ENCODE assay signal across 20 cellular contexts in the genomic region with DNA sequence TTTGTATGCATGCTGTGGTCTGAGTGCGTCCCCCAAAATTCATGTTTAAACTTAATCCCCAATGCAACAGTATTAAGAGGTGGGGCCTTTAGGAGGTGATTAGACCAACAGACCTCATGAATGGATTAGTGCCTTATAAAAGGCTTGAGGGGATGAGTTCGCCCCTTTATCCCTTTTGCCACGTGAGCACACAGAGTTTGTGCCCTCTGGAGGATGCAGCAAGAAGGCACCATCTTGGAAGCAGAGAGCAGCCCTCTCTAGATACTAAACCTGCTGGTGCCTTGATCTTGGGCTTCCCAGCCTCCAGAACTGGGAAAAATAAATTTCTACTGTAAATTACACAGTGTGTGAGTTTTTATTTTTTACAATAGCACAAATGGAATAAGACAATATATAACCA.
A peak's percentile ranks its signal among the peaks of the same experiment; 100 is the strongest.
DNase-seq lines count a peak whose midpoint lies in the region; ATAC-seq and TF ChIP-seq lines count a peak whose summit lies in the region.
"Had no signal": no experiment of that assay in that cellular context is flagged by ENCODE, and none has a peak within 500 bp of the region (broad histone marks: within the 10 kb centered on the region; RNA-seq: fewer than 3 reads in every experiment).

No MANE protein-coding gene starts in this region.

- no peak overlapping the region for H3K18ac ChIP-seq in mesenchymal stem cell (ENCODE audit: low read depth in 1 of 2, low read length in 2 of 2)

- H3K4me1 ChIP-seq in DND-41 (ENCODE audit: insufficient read depth, low read length) (no peaks in the 10 kb centered on the region), mesenchymal stem cell (ENCODE audit: control insufficient read depth, insufficient read depth, low read depth, low read length) (peaks cover 7% of the 10 kb centered on the region), psoas muscle (no peaks in the 10 kb centered on the region)
- H3K4me1 ChIP-seq: BLaER1 had no signal

- no peak overlapping the region for H2BK5ac ChIP-seq in mesenchymal stem cell (ENCODE audit: low read depth, low read length, poor library complexity, severe bottlenecking)

- POLR2A ChIA-PET in WTC11 (lab: Charles Lee): no interaction called here

- no peak overlapping the region for H2AFZ ChIP-seq in DND-41 (ENCODE audit: low read depth, low read length)
- H2AFZ ChIP-seq in mesenchymal stem cell (ENCODE audit: low read depth, low read length): no peak overlapping the region

- no peak overlapping the region for H4K8ac ChIP-seq in mesenchymal stem cell (ENCODE audit: low read length)

- no peaks in the 10 kb centered on the region for H4K20me1 ChIP-seq in DND-41 (ENCODE audit: insufficient read depth, low read length)
- H4K20me1 ChIP-seq: BLaER1 had no signal

- no peaks in the 10 kb centered on the region for H3K79me1 ChIP-seq in mesenchymal stem cell (replicated peaks; ENCODE audit: low read length, poor library complexity, severe bottlenecking)

- peak overlapping the region; percentile 51 for H2AK5ac ChIP-seq in mesenchymal stem cell (ENCODE audit: low read length, severe bottlenecking)

- intact Hi-C loops in psoas muscle (cut with DNase I): no loop called here

- H3K4ac ChIP-seq in mesenchymal stem cell (ENCODE audit: low read depth in 1 of 2, low read length in 2 of 2): no peak overlapping the region

- no peaks in the 10 kb centered on the region for H3K36me3 Mint-ChIP-seq in WTC11

- H3K9me3 ChIP-seq in DND-41 (ENCODE audit: insufficient read depth, low read length, severe bottlenecking) (no peaks in the 10 kb centered on the region), mesenchymal stem cell (ENCODE audit: control insufficient read depth, low read length) (no peaks in the 10 kb centered on the region), psoas muscle (no peaks in the 10 kb centered on the region)
- H3K9me3 ChIP-seq: BLaER1, Caco-2, SJSA1 had no signal

- H3K79me2 ChIP-seq in DND-41 (ENCODE audit: insufficient read depth, low read length): no peaks in the 10 kb centered on the region

- no peak overlapping the region for H3K4me2 ChIP-seq in DND-41 (ENCODE audit: insufficient read depth, low read length)
- H3K4me2 ChIP-seq in mesenchymal stem cell (ENCODE audit: low read length, poor library complexity, severe bottlenecking): no peak overlapping the region
- H3K4me2 ChIP-seq: BLaER1, KMS-11 had no signal

- peaks cover 5% of the 10 kb centered on the region; the same call in 1 of the 2 replicates for H3K9me3 Mint-ChIP-seq in WTC11
- H3K9me3 Mint-ChIP-seq: CD4-positive, alpha-beta T cell had no signal

- no peak overlapping the region for H3K4me3 Mint-ChIP-seq in WTC11
- H3K4me3 Mint-ChIP-seq: CD4-positive, alpha-beta T cell had no signal

- H3K4me3 ChIP-seq in DND-41 (ENCODE audit: low read depth in 1 of 2, low read length in 2 of 2): no peak overlapping the region
- no peak overlapping the region for H3K4me3 ChIP-seq in HFF-Myc (replicated peaks; ENCODE audit: low read depth, low read length)
- no peak overlapping the region for H3K4me3 ChIP-seq in mesenchymal stem cell (ENCODE audit: insufficient read depth in 1 of 2, low read depth in 1 of 2, low read length in 2 of 2)
- no peak overlapping the region for H3K4me3 ChIP-seq in psoas muscle
- H3K4me3 ChIP-seq: BLaER1, SJSA1 had no signal

- H3K27me3 ChIP-seq in DND-41 (ENCODE audit: insufficient read depth, low read length, poor library complexity): no peaks in the 10 kb centered on the region
- H3K27me3 ChIP-seq in mesenchymal stem cell (ENCODE audit: control insufficient read depth in 1 of 2, insufficient read depth in 1 of 2, low read length in 2 of 2): no peaks in the 10 kb centered on the region
- H3K27me3 ChIP-seq in psoas muscle (ENCODE audit: insufficient read depth in 3 of 3, low read length in 2 of 3): no peaks in the 10 kb centered on the region
- H3K27me3 ChIP-seq: BLaER1, SJSA1 had no signal

- no peak overlapping the region for H2BK120ac ChIP-seq in mesenchymal stem cell (ENCODE audit: low read depth, low read length)

- H3K14ac ChIP-seq in mesenchymal stem cell (ENCODE audit: low read length in 2 of 2): no peak overlapping the region

- no peak overlapping the region for H3K27ac Mint-ChIP-seq in WTC11
- H3K27ac Mint-ChIP-seq: CD4-positive, alpha-beta T cell had no signal

- no peak for DNase-seq in DND-41
- DNase-seq in HFF-Myc (ENCODE audit: extremely low read depth, low read depth): no peak
- no peak for DNase-seq in WTC11 (ENCODE audit: low spot score)
- no peak for DNase-seq in mesenchymal stem cell
- DNase-seq in psoas muscle: no peak
- DNase-seq in NCI-H345 treated with DMSO at 0.1 percent for 48 hours (lab: John Stamatoyannopoulos, UW; ENCODE audit: unreplicated experiment): no peak
- DNase-seq in A172 (ENCODE audit: low spot score): no peak
- DNase-seq in activated CD8-positive, alpha-beta memory T cell treated with anti-CD3 and anti-CD28 coated beads for 24 hours: no peak
- DNase-seq: Caco-2; CD4-positive, alpha-beta T cell; H7; IMR-90; NCI-H1105 treated with DMSO at 0.1 percent for 48 hours; NCI-H1694; NCI-H446 treated with DMSO at 0.1 percent for 48 hours; NCI-H69 had no signal

- no peaks in the 10 kb centered on the region for H3K27me3 Mint-ChIP-seq in WTC11 (ENCODE audit: low read depth)
- H3K27me3 Mint-ChIP-seq: CD4-positive, alpha-beta T cell had no signal

- H3K9ac ChIP-seq in DND-41 (ENCODE audit: low read depth, low read length): no peak overlapping the region
- no peak overlapping the region for H3K9ac ChIP-seq in mesenchymal stem cell (ENCODE audit: low read length)
- H3K9ac ChIP-seq: BLaER1, KMS-11 had no signal

- peak; percentile 17 for TF ChIP-seq CTCF in DND-41 (IDR thresholded peaks at IDR 0.05; ENCODE audit: borderline replicate concordance, extremely low read depth, low read length, poor library complexity, severe bottlenecking)
- peak; percentile 5 for TF ChIP-seq CTCF in HFF-Myc (IDR thresholded peaks at IDR 0.05; ENCODE audit: low read depth, low read length, missing control alignments)
- no peak for TF ChIP-seq CTCF in WTC11 (IDR thresholded peaks at IDR 0.05)
- TF ChIP-seq CTCF in psoas muscle (IDR thresholded peaks at IDR 0.05): no peak

- H2BK12ac ChIP-seq in mesenchymal stem cell (ENCODE audit: low read length in 2 of 2): no peak overlapping the region

- H4K91ac ChIP-seq in mesenchymal stem cell (ENCODE audit: low read length): no peak overlapping the region

- H3K27ac ChIP-seq in DND-41 (ENCODE audit: low read length) (no peak overlapping the region), mesenchymal stem cell (ENCODE audit: low read length, poor library complexity, severe bottlenecking) (no peak overlapping the region), psoas muscle (no peak overlapping the region)
- H3K27ac ChIP-seq: BLaER1, KMS-11, SJSA1 had no signal

- no peak overlapping the region for H3K23ac ChIP-seq in mesenchymal stem cell (ENCODE audit: low read length in 2 of 2)

- H3K36me3 ChIP-seq in DND-41 (ENCODE audit: insufficient read depth, low read length): no peaks in the 10 kb centered on the region
- H3K36me3 ChIP-seq in mesenchymal stem cell (ENCODE audit: control insufficient read depth in 1 of 2, insufficient read depth in 2 of 2, low read depth in 1 of 2, low read length in 2 of 2): no peaks in the 10 kb centered on the region
- H3K36me3 ChIP-seq in psoas muscle (ENCODE audit: insufficient read depth in 1 of 2, low read depth in 1 of 2): no peaks in the 10 kb centered on the region
- H3K36me3 ChIP-seq: BLaER1, SJSA1 had no signal

- ATAC-seq in DND-41 (ENCODE audit: insufficient read depth, low read depth): no peak
- ATAC-seq in WTC11: peak; percentile 39; the same call in 1 of the 2 replicates
- ATAC-seq in psoas muscle: no peak
- ATAC-seq: Right ventricle myocardium inferior had no signal

- no peak overlapping the region for H2BK15ac ChIP-seq in mesenchymal stem cell (ENCODE audit: low read depth, poor library complexity, severe bottlenecking)

- 83% methylated on average over 2 of the region's 3 CpGs for WGBS in mesenchymal stem cell
- 86 to 93% (median 91%) methylated on average over 3 of the region's 3 CpGs for WGBS in psoas muscle, 3 donors

- CTCF ChIA-PET in WTC11 (lab: Charles Lee): no interaction called here

- peaks cover 15% of the 10 kb centered on the region for H3K4me1 Mint-ChIP-seq in WTC11

TF ChIP-seq in WTC11, 78 proteins besides CTCF, POLR2A, EP300 and RAD21 (continues in another document):
- TF ChIP-seq CBFB (CRISPR knock-in tag; IDR thresholded peaks at IDR 0.05; ENCODE audit: low read depth) (no peak), CREB1 (CRISPR knock-in tag; IDR thresholded peaks at IDR 0.05) (no peak), FOXJ3 (CRISPR knock-in tag; IDR thresholded peaks at IDR 0.05; ENCODE audit: borderline replicate concordance) (no peak), GRHL2 (CRISPR knock-in tag; IDR thresholded peaks at IDR 0.05; ENCODE audit: insufficient replicate concordance, severe bottlenecking) (no peak), ATF3 (CRISPR knock-in tag; conservative IDR thresholded peaks at IDR 0.05) (no peak), AFF4 (CRISPR knock-in tag; IDR thresholded peaks at IDR 0.05; ENCODE audit: borderline replicate concordance) (no peak)

Comparison
In these comparisons a context has a peak if more than half of its experiments do, and no peak if none do; other contexts are left out.
1. CTCF ChIP-seq: peak in DND-41 (single experiment) and HFF-Myc (single experiment); none in WTC11 (single experiment) and psoas muscle (single experiment).